ENCODE assay signal across 8 cellular contexts in the genomic region with DNA sequence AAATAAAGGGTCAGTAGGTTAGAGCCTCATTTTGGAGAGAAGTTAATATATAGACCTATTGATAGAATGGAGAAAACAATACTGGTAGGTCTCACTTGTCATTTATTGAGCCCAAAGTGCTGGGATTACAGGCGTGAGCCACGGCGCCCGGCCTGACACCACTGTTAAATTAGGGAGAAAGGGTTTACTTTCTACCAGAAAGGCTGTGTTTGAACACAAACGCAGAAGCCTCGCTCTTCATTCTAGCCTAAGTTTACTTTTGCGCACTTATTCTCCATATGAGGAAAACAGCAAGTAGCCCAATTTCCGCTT. TPM values are rescaled to one million over a fixed set of nuclear protein-coding genes. Genes with fewer than 3 reads are reported as not detected.
DNase-seq lines count a peak whose midpoint lies in the region; ATAC-seq, FAIRE-seq and TF ChIP-seq lines count a peak whose summit lies in the region.

No MANE protein-coding gene starts in this region.

- DNase-seq in GM12864 (ENCODE audit: low read depth): no peak
- peak; percentile 10 for DNase-seq in fibroblast of villous mesenchyme (ENCODE audit: low read depth)
- no peak for DNase-seq in gastrocnemius medialis
- no peak for DNase-seq in H54 (ENCODE audit: insufficient read length, low spot score)
- no peak for DNase-seq in stimulated activated CD4-positive, alpha-beta T cell treated with anti-CD3 and anti-CD28 coated beads, Interleukin-4, amount 100 ng/mL, for 4 hours
- DNase-seq in kidney tubule cell (ENCODE audit: low spot score): no peak
- no peak for DNase-seq in ureter (ENCODE audit: low spot score)

- no peak for FAIRE-seq in H54 (lab: Jason Lieb, UNC)

- H3K9me2 ChIP-seq in SU-DHL-6 (replicated peaks; ENCODE audit: insufficient read depth, low read length): no peaks in the 10 kb centered on the region

- peaks cover 38% of the 10 kb centered on the region for H3K79me2 ChIP-seq in SU-DHL-6 (ENCODE audit: insufficient read depth, low read length)

- intact Hi-C loops in gastrocnemius medialis (cut with DNase I; ENCODE audit: low total_unique reads): no loop called here

- H3K9me3 ChIP-seq in SU-DHL-6 (ENCODE audit: insufficient read depth, low read length) (no peaks in the 10 kb centered on the region), gastrocnemius medialis (no peaks in the 10 kb centered on the region)

- ATAC-seq in gastrocnemius medialis: no peak

- H3F3A ChIP-seq in SU-DHL-6 (ENCODE audit: insufficient read depth): no peaks in the 10 kb centered on the region

- in situ Hi-C loops in gastrocnemius medialis (cut with MboI; ENCODE audit: low sequenced_read_pairs in 4 of 4): no loop called here

- H3K9ac ChIP-seq in SU-DHL-6 (ENCODE audit: low read length): peak overlapping the region; percentile 87; the same call in 1 of the 2 replicates

- TF ChIP-seq CTCF in GM12864 (IDR thresholded peaks at IDR 0.05; ENCODE audit: low read depth, low read length, missing control alignments): no peak
- TF ChIP-seq CTCF in SU-DHL-6 (IDR thresholded peaks at IDR 0.05; ENCODE audit: insufficient read depth, low read length, poor library complexity, severe bottlenecking): no peak
- no peak for TF ChIP-seq CTCF in fibroblast of villous mesenchyme (IDR thresholded peaks at IDR 0.05; ENCODE audit: insufficient read depth, low read depth, low read length)
- no peak for TF ChIP-seq CTCF in gastrocnemius medialis (IDR thresholded peaks at IDR 0.05 in 4 of 5, conservative IDR thresholded peaks at IDR 0.05 in 1 of 5)

- TF ChIP-seq POLR2A in gastrocnemius medialis (IDR thresholded peaks at IDR 0.05) (no peak), H54 (IDR thresholded peaks at IDR 0.05; ENCODE audit: low read depth, low read length) (no peak)

- H2AFZ ChIP-seq in SU-DHL-6 (ENCODE audit: low read depth, low read length, severe bottlenecking): peak overlapping the region; percentile 20

- H3K27me3 ChIP-seq in SU-DHL-6 (ENCODE audit: low read length) (no peaks in the 10 kb centered on the region), gastrocnemius medialis (no peaks in the 10 kb centered on the region)

- peaks cover 9 to 10% of the 10 kb centered on the region in 2 donors for H3K4me1 ChIP-seq in gastrocnemius medialis

- H4K20me1 ChIP-seq in SU-DHL-6 (ENCODE audit: low read depth, low read length): no peaks in the 10 kb centered on the region

- peak overlapping the region; percentile 86 for H3K4me2 ChIP-seq in SU-DHL-6 (ENCODE audit: low read depth, low read length, poor library complexity, severe bottlenecking)

- H3K4me3 ChIP-seq in GM12864 (ENCODE audit: low read depth, low read length) (peak overlapping the region; percentile 88), SU-DHL-6 (ENCODE audit: insufficient read depth, low read length, poor library complexity, severe bottlenecking) (peak overlapping the region; percentile 67), fibroblast of villous mesenchyme (ENCODE audit: low read depth, low read length) (peak overlapping the region; percentile 97), gastrocnemius medialis (peak overlapping the region; percentile 58 to 98 (median 74))

- peaks cover 8% of the 10 kb centered on the region for H3K36me3 ChIP-seq in SU-DHL-6 (ENCODE audit: low read length)
- H3K36me3 ChIP-seq in gastrocnemius medialis: peaks cover 0 to 9% of the 10 kb centered on the region in 2 donors

- H3K27ac ChIP-seq in SU-DHL-6 (ENCODE audit: low read depth, low read length): no peak overlapping the region
- H3K27ac ChIP-seq in gastrocnemius medialis: peak overlapping the region; percentile 82 to 88 (median 87)

RNA-seq across cellular contexts. Expression of a gene that starts 0.7 kb away (rescaled TPM):
- total RNA-seq in fibroblast of villous mesenchyme: 37.7 and 56.6 TPM in 2 replicates
- total RNA-seq in gastrocnemius medialis: 10 to 100 TPM; 15.6 to 25.0 (median 19.3) TPM
- 112 TPM for total RNA-seq in ureter

RNA-seq across cellular contexts. Expression of a gene that starts 27.0 kb away (rescaled TPM):
- total RNA-seq in fibroblast of villous mesenchyme (28.7 and 30.7 TPM in 2 replicates), gastrocnemius medialis (10 to 100 TPM; 27.8 to 46.3 (median 31.5) TPM), ureter (79.7 TPM)

RNA-seq across cellular contexts. Expression of a gene that starts 38.3 kb away (rescaled TPM):
- total RNA-seq in fibroblast of villous mesenchyme (6.5 and 8.1 TPM in 2 replicates), gastrocnemius medialis (10 to 100 TPM in 3 of 4 donors, 1 to 10 TPM in 1; 8.2 to 15.8 (median 11.7) TPM), ureter (8.0 TPM)

RNA-seq across cellular contexts. Expression of a gene that starts 43.3 kb away (rescaled TPM):
- 9.7 and 16.8 TPM in 2 replicates for total RNA-seq in fibroblast of villous mesenchyme
- 10 to 100 TPM; 18.0 to 28.0 (median 23.1) TPM for total RNA-seq in gastrocnemius medialis
- 44.7 TPM for total RNA-seq in ureter

RNA-seq across cellular contexts. Expression of a gene that starts 48.0 kb away (rescaled TPM):
- total RNA-seq in fibroblast of villous mesenchyme: 7.3 and 13.5 TPM in 2 replicates
- total RNA-seq in gastrocnemius medialis: 1 to 10 TPM; 1.8 to 5.7 (median 4.8) TPM
- 13.8 TPM for total RNA-seq in ureter
